ENCODE assay signal across 16 cellular contexts in the genomic region with DNA sequence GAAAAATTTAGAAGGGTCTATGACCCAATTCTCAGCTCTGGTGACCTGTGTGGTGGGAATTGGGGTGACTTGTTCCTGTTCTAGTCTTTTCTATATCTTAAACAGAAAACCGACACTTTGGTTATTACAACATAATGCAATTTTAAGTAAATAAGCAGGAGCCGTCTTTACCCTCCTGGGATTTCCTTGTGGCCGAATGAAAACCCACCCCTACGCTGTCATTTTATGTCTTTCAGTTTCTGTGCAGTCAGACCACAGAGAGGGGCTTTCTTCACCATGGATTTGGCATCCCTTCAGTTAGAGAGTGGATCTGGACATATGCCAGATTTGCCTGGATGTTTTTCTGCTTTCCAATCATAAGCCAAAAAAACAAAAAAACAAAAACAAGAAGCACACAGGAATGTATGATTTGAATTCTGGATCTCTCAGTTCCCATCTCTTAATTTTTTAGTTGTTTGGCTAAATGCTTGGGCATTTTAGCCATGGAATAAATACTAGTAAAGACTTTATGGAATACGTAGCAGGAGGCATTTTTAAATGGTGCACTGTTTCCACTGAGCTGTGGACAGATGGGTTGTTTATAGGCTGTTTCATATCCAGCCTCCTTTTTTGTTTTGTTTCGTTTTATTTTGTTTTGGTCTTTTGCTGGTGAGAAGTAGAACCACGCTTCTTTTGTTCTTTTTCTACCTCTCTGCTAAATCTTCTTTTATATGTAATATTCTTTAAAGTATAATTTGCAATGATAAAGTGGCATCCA.
DNase-seq lines count a peak whose midpoint lies in the region; ATAC-seq, FAIRE-seq and TF ChIP-seq lines count a peak whose summit lies in the region.
"Had no signal": no experiment of that assay in that cellular context is flagged by ENCODE, and none has a peak within 500 bp of the region (broad histone marks: within the 10 kb centered on the region; RNA-seq: fewer than 3 reads in every experiment).

No MANE protein-coding gene starts in this region.

- no peaks in the 10 kb centered on the region for H3K79me2 ChIP-seq in GM12878 (ENCODE audit: control insufficient read depth, insufficient read depth, low read length)

- H3K9me3 ChIP-seq in heart left ventricle (no peaks in the 10 kb centered on the region), GM12878 (replicated peaks; ENCODE audit: control insufficient read depth, insufficient read depth, low read length) (no peaks in the 10 kb centered on the region), tibial artery (no peaks in the 10 kb centered on the region)
- H3K9me3 ChIP-seq: upper lobe of right lung had no signal

- POLR2A ChIA-PET in GM12878 (lab: Charles Lee), result no interaction called here

- no peak overlapping the region for H2AFZ ChIP-seq in GM12878 (ENCODE audit: control insufficient read depth, low read depth, low read length)

- FAIRE-seq in GM12878 (lab: Jason Lieb, UNC) (no peak), HTR-8/SVneo (lab: Jason Lieb, UNC) (no peak)

- no peak for TF ChIP-seq RAD21 in GM12878 (IDR thresholded peaks at IDR 0.05; ENCODE audit: insufficient read depth, low read depth, low read length)

- WGBS in heart left ventricle, 4 donors, result 53 to 59% (median 56%) methylated on average over 7 of the region's 7 CpGs
- WGBS in GM12878 (ENCODE audit: insufficient coverage, insufficient replicate concordance, low lambda C conversion rate, missing lambda C conversion rate), result 8% methylated on average over 7 of the region's 7 CpGs

- in situ Hi-C loops in GM12878 (cut with MboI), result no loop called here

- no peak for DNase-seq in heart left ventricle
- DNase-seq in Right ventricle myocardium inferior (ENCODE audit: missing footprints), result no peak
- DNase-seq in GM12878 (ENCODE audit: low read depth, low spot score), result no peak
- DNase-seq in myocyte (ENCODE audit: low read depth), result peak; percentile 15
- DNase-seq in tibial artery, result no peak
- DNase-seq in HTR-8/SVneo (ENCODE audit: insufficient read length, low spot score), result no peak
- no peak for DNase-seq in NCI-H510A (lab: John Stamatoyannopoulos, UW)
- DNase-seq: CD8-positive, alpha-beta T cell; H7; head of caudate nucleus; NCI-H187 treated with DMSO at 0.1 percent for 48 hours; upper lobe of right lung had no signal

- TF ChIP-seq EP300 in GM12878 (IDR thresholded peaks at IDR 0.05; ENCODE audit: borderline replicate concordance in 1 of 2, control insufficient read depth in 1 of 2, low read depth in 2 of 2, low read length in 2 of 2), result 0 out of 4 replicates have a peak, but pooled peaks of 1 of the 2 experiments have one; percentile 31

- ATAC-seq in heart left ventricle, result no peak
- ATAC-seq in Right ventricle myocardium inferior, result no peak
- ATAC-seq in GM12878, result peak; percentile 78
- ATAC-seq in HG03469 (IDR thresholded peaks at IDR 0.05; ENCODE audit: unreplicated experiment), result no peak
- ATAC-seq: CD8-positive, alpha-beta T cell; natural killer cell treated with Interleukin-12 subunit alpha and Interleukin-12 subunit beta and Interleukin-15 and Interleukin-18, amount 100 ng/mL, for 72 hours; stimulated activated memory B cell treated with anti-CD40 and anti-IgM and Interleukin-4, amounts not matched to agents 10 μg/mL and 1 μg/mL and 100 μg/mL, for 72 hours; upper lobe of right lung had no signal

- H3K27me3 ChIP-seq in heart left ventricle, result no peaks in the 10 kb centered on the region
- no peaks in the 10 kb centered on the region for H3K27me3 ChIP-seq in GM12878 (replicated peaks in 1 of 2; ENCODE audit: control insufficient read depth in 2 of 2, insufficient read depth in 2 of 2, low read length in 1 of 2)
- no peaks in the 10 kb centered on the region for H3K27me3 ChIP-seq in tibial artery
- H3K27me3 ChIP-seq: cardiac muscle cell, upper lobe of right lung had no signal

- H3K27ac ChIP-seq in heart left ventricle (peak overlapping the region in 7 of 12 donors; percentile 0 to 49 (median 35)), GM12878 (ENCODE audit: control insufficient read depth, insufficient read depth) (no peak overlapping the region), tibial artery (peak overlapping the region; percentile 64 to 79)
- H3K27ac ChIP-seq: cardiac muscle cell, upper lobe of right lung had no signal

- TF ChIP-seq CTCF in heart left ventricle (IDR thresholded peaks at IDR 0.05) (no peak), GM12878 (IDR thresholded peaks at IDR 0.05 in 2 of 3, conservative IDR thresholded peaks at IDR 0.05 in 1 of 3; ENCODE audit: control insufficient read depth in 2 of 3, extremely low read depth in 1 of 3, insufficient read depth in 1 of 3, low read depth in 3 of 3, low read length in 3 of 3) (no peak), tibial artery (IDR thresholded peaks at IDR 0.05) (no peak)

- TF ChIP-seq POLR2A in heart left ventricle (IDR thresholded peaks at IDR 0.05), result no peak
- no peak for TF ChIP-seq POLR2A in GM12878 (IDR thresholded peaks at IDR 0.05; ENCODE audit: low read depth, low read length)

- no peaks in the 10 kb centered on the region for H3K36me3 ChIP-seq in heart left ventricle
- H3K36me3 ChIP-seq in GM12878 (ENCODE audit: control insufficient read depth in 2 of 2, insufficient read depth in 2 of 2, low read length in 1 of 2), result no peaks in the 10 kb centered on the region
- H3K36me3 ChIP-seq in tibial artery, result no peaks in the 10 kb centered on the region
- H3K36me3 ChIP-seq: cardiac muscle cell, upper lobe of right lung had no signal

- intact Hi-C loops in heart left ventricle (cut with DNase I), result no loop called here
- intact Hi-C loops in Right ventricle myocardium inferior (cut with DNase I), result no loop called here
- intact Hi-C loops in GM12878 (cut with micrococcal nuclease; ENCODE audit: unreplicated experiment), result no loop called here
- intact Hi-C loops in tibial artery (cut with DNase I; ENCODE audit: low total_unique reads), result no loop called here

- BruUV-seq in GM12878 (replicated peaks; lab: Mats Ljungman, UMichigan), result no TSS peak

- peaks cover 2 to 53% (median 25%) of the 10 kb centered on the region in 12 donors for H3K4me1 ChIP-seq in heart left ventricle
- no peaks in the 10 kb centered on the region for H3K4me1 ChIP-seq in GM12878 (ENCODE audit: control insufficient read depth, insufficient read depth, low read length)
- peaks cover 0 to 81% (median 21%) of the 10 kb centered on the region in 4 donors for H3K4me1 ChIP-seq in tibial artery

- SMC1A ChIA-PET in GM12878 (lab: Charles Lee; ENCODE audit: uncharacterized antibody, unreplicated experiment), result interaction anchor here (0.5 to 1.4 kb wide), 5 partner anchors 13 to 87 kb away, joined by 3 to 4 read pairs (median 3); no protein-coding TSS in a partner anchor

- H3K4me3 ChIP-seq in heart left ventricle (no peak overlapping the region), GM12878 (no peak overlapping the region), tibial artery (no peak overlapping the region)
- H3K4me3 ChIP-seq: cardiac muscle cell, upper lobe of right lung had no signal

- no peak overlapping the region for H3K9ac ChIP-seq in GM12878 (ENCODE audit: control insufficient read depth, insufficient read depth, low read length)

- no peak overlapping the region for H3K4me2 ChIP-seq in GM12878 (ENCODE audit: control insufficient read depth, insufficient read depth)

- no peaks in the 10 kb centered on the region for H4K20me1 ChIP-seq in GM12878 (ENCODE audit: control insufficient read depth, insufficient read depth)

- RAD21 ChIA-PET in GM12878 (lab: Charles Lee; ENCODE audit: unreplicated experiment), result interaction anchor here (0.6 to 1.0 kb wide), 4 partner anchors 16 to 747 kb away, joined by 3 to 5 read pairs (median 3); no protein-coding TSS in a partner anchor

- CTCF ChIA-PET in GM12878 (lab: Yijun Ruan, JAX), result interaction anchor here (1.0 kb wide), 1 partner anchor 50 kb away, joined by 3 read pairs; no protein-coding TSS in a partner anchor

TF ChIP-seq in GM12878, 131 proteins besides CTCF, POLR2A, EP300 and RAD21 (continues in another document):
- TF ChIP-seq, protein P1, sequence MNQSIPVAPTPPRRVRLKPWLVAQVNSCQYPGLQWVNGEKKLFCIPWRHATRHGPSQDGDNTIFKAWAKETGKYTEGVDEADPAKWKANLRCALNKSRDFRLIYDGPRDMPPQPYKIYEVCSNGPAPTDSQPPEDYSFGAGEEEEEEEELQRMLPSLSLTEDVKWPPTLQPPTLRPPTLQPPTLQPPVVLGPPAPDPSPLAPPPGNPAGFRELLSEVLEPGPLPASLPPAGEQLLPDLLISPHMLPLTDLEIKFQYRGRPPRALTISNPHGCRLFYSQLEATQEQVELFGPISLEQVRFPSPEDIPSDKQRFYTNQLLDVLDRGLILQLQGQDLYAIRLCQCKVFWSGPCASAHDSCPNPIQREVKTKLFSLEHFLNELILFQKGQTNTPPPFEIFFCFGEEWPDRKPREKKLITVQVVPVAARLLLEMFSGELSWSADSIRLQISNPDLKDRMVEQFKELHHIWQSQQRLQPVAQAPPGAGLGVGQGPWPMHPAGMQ (IDR thresholded peaks at IDR 0.05; ENCODE audit: borderline replicate concordance), result no peak
- TF ChIP-seq, protein P2, sequence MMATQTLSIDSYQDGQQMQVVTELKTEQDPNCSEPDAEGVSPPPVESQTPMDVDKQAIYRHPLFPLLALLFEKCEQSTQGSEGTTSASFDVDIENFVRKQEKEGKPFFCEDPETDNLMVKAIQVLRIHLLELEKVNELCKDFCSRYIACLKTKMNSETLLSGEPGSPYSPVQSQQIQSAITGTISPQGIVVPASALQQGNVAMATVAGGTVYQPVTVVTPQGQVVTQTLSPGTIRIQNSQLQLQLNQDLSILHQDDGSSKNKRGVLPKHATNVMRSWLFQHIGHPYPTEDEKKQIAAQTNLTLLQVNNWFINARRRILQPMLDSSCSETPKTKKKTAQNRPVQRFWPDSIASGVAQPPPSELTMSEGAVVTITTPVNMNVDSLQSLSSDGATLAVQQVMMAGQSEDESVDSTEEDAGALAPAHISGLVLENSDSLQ (IDR thresholded peaks at IDR 0.05), result no peak
- TF ChIP-seq ATF7 (IDR thresholded peaks at IDR 0.05; ENCODE audit: low read depth), result 0 out of 2 replicates have a peak, but pooled peaks have one; percentile 30
- no peak for TF ChIP-seq SREBF1 (IDR thresholded peaks at IDR 0.05; ENCODE audit: low read length)
- no peak for TF ChIP-seq RBBP5 (conservative IDR thresholded peaks at IDR 0.05)
- TF ChIP-seq SRF (IDR thresholded peaks at IDR 0.05; ENCODE audit: low read depth in 2 of 2, low read length in 2 of 2), result no peak
- TF ChIP-seq PAX8 (IDR thresholded peaks at IDR 0.05), result no peak
- TF ChIP-seq KLF5 (IDR thresholded peaks at IDR 0.05; ENCODE audit: partially characterized antibody), result no peak
- peak; percentile 55 for TF ChIP-seq SMAD1 (IDR thresholded peaks at IDR 0.05; ENCODE audit: low read depth, partially characterized antibody)
